21 cellular contexts compared by ENCODE assay signal in genomic region chr10:3115685-3116084, GRCh38.
"Had no signal": no experiment of that assay in that cellular context is flagged by ENCODE, and none has a peak within 500 bp of the region (broad histone marks: within the 10 kb centered on the region; RNA-seq: fewer than 3 reads in every experiment).

No MANE protein-coding gene starts in this region.

- H3K4me1 ChIP-seq: colonic mucosa, lower lobe of right lung, testis, tibial nerve had no signal

- H3K27ac Mint-ChIP-seq: memory B cell, mesothelial cell of epicardium, progenitor cell of endocrine pancreas had no signal

- H3K27me3 Mint-ChIP-seq: memory B cell; progenitor cell of endocrine pancreas; stimulated activated naive B cell treated with anti-CD40 and anti-IgM and Interleukin-4, amounts not matched to agents 10 μg/mL and 1 μg/mL and 100 μg/mL, for 72 hours; stimulated activated naive CD8-positive, alpha-beta T cell treated with anti-CD3 and anti-CD28 coated beads, Interleukin-15, amount 100 ng/mL, for 72 hours had no signal

- H3K4me3 Mint-ChIP-seq: memory B cell; mesothelial cell of epicardium; natural killer cell; neural crest cell; stimulated activated naive B cell treated with anti-CD40 and anti-IgM and Interleukin-4, amounts not matched to agents 10 μg/mL and 1 μg/mL and 100 μg/mL, for 72 hours; stimulated activated naive CD8-positive, alpha-beta T cell treated with anti-CD3 and anti-CD28 coated beads, Interleukin-15, amount 100 ng/mL, for 72 hours had no signal

- H3K9me3 Mint-ChIP-seq: mesothelial cell of epicardium; natural killer cell; neural crest cell; stimulated activated naive B cell treated with anti-CD40 and anti-IgM and Interleukin-4, amounts not matched to agents 10 μg/mL and 1 μg/mL and 100 μg/mL, for 72 hours; stimulated activated naive CD8-positive, alpha-beta T cell treated with anti-CD3 and anti-CD28 coated beads, Interleukin-15, amount 100 ng/mL, for 72 hours had no signal

- H3K27ac ChIP-seq: colonic mucosa, lower lobe of right lung, ovary, right lobe of liver, testis, tibial nerve had no signal

- DNase-seq: colonic mucosa; dermis blood vessel endothelial cell; heart right ventricle; hypothalamus; left cardiac atrium; left ventricle myocardium inferior; lower lobe of right lung; natural killer cell; ovary; right lobe of liver; stimulated activated CD4-positive, alpha-beta T cell treated with anti-CD3 and anti-CD28 coated beads, Interleukin-4, amount 100 ng/mL, for 1 hour; stimulated activated naive B cell treated with anti-CD40 and anti-IgM and Interleukin-4, amounts not matched to agents 10 μg/mL and 1 μg/mL and 100 μg/mL, for 72 hours; stimulated activated naive CD8-positive, alpha-beta T cell treated with anti-CD3 and anti-CD28 coated beads, Interleukin-15, amount 100 ng/mL, for 72 hours; testis had no signal

- H3K4me1 Mint-ChIP-seq: mesothelial cell of epicardium; stimulated activated naive CD8-positive, alpha-beta T cell treated with anti-CD3 and anti-CD28 coated beads, Interleukin-15, amount 100 ng/mL, for 72 hours had no signal

- H3K27me3 ChIP-seq: colonic mucosa, heart right ventricle, ovary, right lobe of liver, testis, tibial nerve had no signal

- H3K4me3 ChIP-seq: colonic mucosa, heart right ventricle, left ventricle myocardium inferior, lower lobe of right lung, ovary, right lobe of liver, testis, tibial nerve had no signal

- ATAC-seq: left cardiac atrium; natural killer cell; right lobe of liver; stimulated activated naive B cell treated with anti-CD40 and anti-IgM and Interleukin-4, amounts not matched to agents 10 μg/mL and 1 μg/mL and 100 μg/mL, for 72 hours; stimulated activated naive CD8-positive, alpha-beta T cell treated with anti-CD3 and anti-CD28 coated beads, Interleukin-15, amount 100 ng/mL, for 72 hours had no signal

- FAIRE-seq: frontal cortex, islet of Langerhans had no signal

- H3K9me3 ChIP-seq: colonic mucosa, heart right ventricle, left ventricle myocardium inferior, lower lobe of right lung, ovary, right lobe of liver, testis, tibial nerve had no signal

- H3K36me3 ChIP-seq: ovary, right lobe of liver had no signal
